In genomic region chr15:40029979-40030893, GRCh38 we compare ENCODE assay signal across 8 cellular contexts. TPM values are rescaled to one million over a fixed set of nuclear protein-coding genes. Genes with fewer than 3 reads are reported as not detected.
DNase-seq lines count a peak whose midpoint lies in the region; ATAC-seq and TF ChIP-seq lines count a peak whose summit lies in the region.

No MANE protein-coding gene starts in this region.

- TF ChIP-seq CTCF in Loucy (conservative IDR thresholded peaks at IDR 0.05; ENCODE audit: low read length) = peak; percentile 86
- peak; percentile 35 for TF ChIP-seq CTCF in endothelial cell (IDR thresholded peaks at IDR 0.05; ENCODE audit: unreplicated experiment)
- peak; percentile 59 for TF ChIP-seq CTCF in osteocyte (IDR thresholded peaks at IDR 0.05)

- no peaks in the 10 kb centered on the region for H3K79me2 ChIP-seq in Loucy (ENCODE audit: insufficient read depth, low read length)

- no peak overlapping the region for H3K4me2 ChIP-seq in Loucy (ENCODE audit: low read depth, low read length, poor library complexity, severe bottlenecking)

- H3K9me3 ChIP-seq in Loucy (ENCODE audit: insufficient read depth, low read depth, low read length) = no peaks in the 10 kb centered on the region

- no peaks in the 10 kb centered on the region for H3K9me2 ChIP-seq in Loucy (replicated peaks; ENCODE audit: low read depth, low read length)

- H3F3A ChIP-seq in Loucy (ENCODE audit: low read depth) = no peaks in the 10 kb centered on the region

- no peaks in the 10 kb centered on the region for H3K4me1 ChIP-seq in Loucy (ENCODE audit: insufficient read depth, low read length, poor library complexity, severe bottlenecking)

- H3K9me3 Mint-ChIP-seq in endothelial cell (ENCODE audit: unreplicated experiment) (no peaks in the 10 kb centered on the region), osteocyte (ENCODE audit: unreplicated experiment) (no peaks in the 10 kb centered on the region)

- ATAC-seq in HG03175 (IDR thresholded peaks at IDR 0.05; ENCODE audit: unreplicated experiment) (no peak), HG02970 (IDR thresholded peaks at IDR 0.05; ENCODE audit: low FRiP score, unreplicated experiment) (no peak), GM21723 (IDR thresholded peaks at IDR 0.05; ENCODE audit: unreplicated experiment) (no peak)

- no peaks in the 10 kb centered on the region for H3K27me3 ChIP-seq in Loucy (ENCODE audit: insufficient read depth, low read length, poor library complexity, severe bottlenecking)

- in situ Hi-C loops in G401 (cut with HindIII; ENCODE audit: low sequenced_read_pairs) = loop anchor here (25.0 kb wide), 1 partner anchor 182 kb away; no protein-coding TSS in a partner anchor

- peaks cover 60% of the 10 kb centered on the region for H3K36me3 ChIP-seq in Loucy (ENCODE audit: insufficient read depth, low read length)

- H3K27me3 Mint-ChIP-seq in endothelial cell (ENCODE audit: unreplicated experiment) (peaks cover 6% of the 10 kb centered on the region), osteocyte (ENCODE audit: unreplicated experiment) (no peaks in the 10 kb centered on the region)

- DNase-seq in G401 (ENCODE audit: low spot score) = peak; percentile 26
- peak; percentile 60 for DNase-seq in endothelial cell (ENCODE audit: low spot score)
- no peak for DNase-seq in osteocyte (ENCODE audit: extremely low spot score, unreplicated experiment)
- DNase-seq in NCI-H446 treated with DMSO at 0.1 percent for 48 hours (lab: John Stamatoyannopoulos, UW) = no peak

- H4K20me1 ChIP-seq in Loucy (ENCODE audit: insufficient read depth, low read length, poor library complexity, severe bottlenecking) = no peaks in the 10 kb centered on the region

- no peak overlapping the region for H3K9ac ChIP-seq in Loucy (ENCODE audit: low read depth, low read length, poor library complexity, severe bottlenecking)

- no peak overlapping the region for H3K4me3 ChIP-seq in Loucy (ENCODE audit: low read length, poor library complexity, severe bottlenecking)

- no peak overlapping the region for H2AFZ ChIP-seq in Loucy (ENCODE audit: low read length)

- no peaks in the 10 kb centered on the region for H3K4me1 Mint-ChIP-seq in endothelial cell (ENCODE audit: unreplicated experiment)
- no peaks in the 10 kb centered on the region for H3K4me1 Mint-ChIP-seq in osteocyte (ENCODE audit: unreplicated experiment)

- H3K27ac Mint-ChIP-seq in endothelial cell (ENCODE audit: unreplicated experiment) = no peak overlapping the region
- no peak overlapping the region for H3K27ac Mint-ChIP-seq in osteocyte (ENCODE audit: unreplicated experiment)

- H3K4me3 Mint-ChIP-seq in endothelial cell (ENCODE audit: unreplicated experiment) (no peak overlapping the region), osteocyte (ENCODE audit: unreplicated experiment) (no peak overlapping the region)

- H3K36me3 Mint-ChIP-seq in endothelial cell (ENCODE audit: low read depth, unreplicated experiment) (peaks cover 22% of the 10 kb centered on the region), osteocyte (ENCODE audit: unreplicated experiment) (peaks cover 39% of the 10 kb centered on the region)

RNA-seq across cellular contexts. Expression of gene SRP14, which starts 8.7 kb away (rescaled TPM):
- total RNA-seq in G401 (2014; rRNA removed; shearing (Covaris generic)) = 194 and 205 TPM in 2 replicates
- total RNA-seq in endothelial cell (ENCODE audit: unreplicated experiment) (235 TPM), osteocyte (181 and 196 TPM in 2 replicates)

Comparison
In these comparisons a context has a peak if more than half of its experiments do, and no peak if none do; other contexts are left out.
1. DNase-seq: peak in G401 (single experiment) and endothelial cell (single experiment); none in osteocyte (single experiment) and NCI-H446 treated with DMSO at 0.1 percent for 48 hours (single experiment).
2. CTCF ChIP-seq: peak in every context shown above with its lines; median percentile 86 in Loucy; 59 in osteocyte; 35 in endothelial cell.